In the genomic region with DNA sequence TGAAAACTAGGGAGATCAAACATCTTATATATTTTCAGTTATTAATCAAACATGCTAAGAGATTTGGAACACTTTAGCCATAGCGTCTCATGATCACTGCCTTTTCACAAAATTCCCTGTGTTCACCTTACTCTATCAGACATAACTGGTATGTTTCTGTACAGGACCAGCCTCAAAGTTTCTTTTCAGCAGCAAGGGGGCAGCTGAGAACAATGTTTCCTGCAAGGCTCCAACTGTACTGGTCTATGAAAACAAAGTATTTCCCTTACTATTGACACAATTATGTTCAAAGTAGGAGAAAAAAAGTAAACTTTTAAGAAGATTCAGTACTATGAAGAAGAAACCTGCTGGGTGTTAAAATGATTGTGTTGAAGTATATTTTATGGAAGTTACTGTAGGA, we compare ENCODE assay signal across 10 cellular contexts.
DNase-seq lines count a peak whose midpoint lies in the region; ATAC-seq and TF ChIP-seq lines count a peak whose summit lies in the region.
"Had no signal": no experiment of that assay in that cellular context is flagged by ENCODE, and none has a peak within 500 bp of the region (broad histone marks: within the 10 kb centered on the region; RNA-seq: fewer than 3 reads in every experiment).

No MANE protein-coding gene starts in this region.

- no peak overlapping the region for H3K4me3 ChIP-seq in cardiac fibroblast (replicated peaks in 1 of 2; ENCODE audit: low read depth in 2 of 2, low read length in 2 of 2)
- no peak overlapping the region for H3K4me3 ChIP-seq in kidney epithelial cell (ENCODE audit: low read depth, low read length)

- H3K4me1 Mint-ChIP-seq in HFFc6 (ENCODE audit: low read depth), result peaks cover 10% of the 10 kb centered on the region; the same call in 1 of the 2 replicates
- H3K4me1 Mint-ChIP-seq in stimulated activated memory B cell treated with anti-CD40 and anti-IgM and Interleukin-4, amounts not matched to agents 10 μg/mL and 1 μg/mL and 100 μg/mL, for 72 hours, result no peaks in the 10 kb centered on the region
- H3K4me1 Mint-ChIP-seq: neural crest cell had no signal

- H3K27ac Mint-ChIP-seq in HFFc6, result no peak overlapping the region
- H3K27ac Mint-ChIP-seq in stimulated activated memory B cell treated with anti-CD40 and anti-IgM and Interleukin-4, amounts not matched to agents 10 μg/mL and 1 μg/mL and 100 μg/mL, for 72 hours, result no peak overlapping the region

- H3K36me3 ChIP-seq in kidney epithelial cell (ENCODE audit: control insufficient read depth, insufficient read depth, low read length), result no peaks in the 10 kb centered on the region

- peak; percentile 73 for TF ChIP-seq CTCF in HFFc6 (IDR thresholded peaks at IDR 0.05)
- peak; percentile 42 for TF ChIP-seq CTCF in cardiac fibroblast (IDR thresholded peaks at IDR 0.05; ENCODE audit: low read depth, low read length)
- peak; percentile 53 for TF ChIP-seq CTCF in kidney epithelial cell (IDR thresholded peaks at IDR 0.05; ENCODE audit: insufficient read depth, low read length, poor library complexity, severe bottlenecking)

- DNase-seq in AG08395 (ENCODE audit: low spot score), result peak; percentile 46
- peak; percentile 43 for DNase-seq in HFFc6
- peak; percentile 62 to 67 for DNase-seq in cardiac fibroblast (ENCODE audit: low read depth in 2 of 2)
- peak; percentile 7 for DNase-seq in kidney epithelial cell (ENCODE audit: low read depth)
- DNase-seq in CD1c-positive myeloid dendritic cell (ENCODE audit: extremely low spot score), result no peak
- no peak for DNase-seq in iPS-NIHi11 (ENCODE audit: low spot score)
- DNase-seq in NAMALWA (ENCODE audit: low spot score), result no peak
- DNase-seq: GF-D8 had no signal

- no peak for ATAC-seq in stimulated activated memory B cell treated with anti-CD40 and anti-IgM and Interleukin-4, amounts not matched to agents 10 μg/mL and 1 μg/mL and 100 μg/mL, for 72 hours

- H3K4me3 Mint-ChIP-seq in HFFc6, result no peak overlapping the region
- no peak overlapping the region for H3K4me3 Mint-ChIP-seq in stimulated activated memory B cell treated with anti-CD40 and anti-IgM and Interleukin-4, amounts not matched to agents 10 μg/mL and 1 μg/mL and 100 μg/mL, for 72 hours
- H3K4me3 Mint-ChIP-seq: neural crest cell had no signal

- no peaks in the 10 kb centered on the region for H3K27me3 ChIP-seq in kidney epithelial cell (ENCODE audit: control insufficient read depth, insufficient read depth, low read length)

- no peaks in the 10 kb centered on the region for H3K27me3 Mint-ChIP-seq in HFFc6 (ENCODE audit: insufficient read depth)
- no peaks in the 10 kb centered on the region for H3K27me3 Mint-ChIP-seq in stimulated activated memory B cell treated with anti-CD40 and anti-IgM and Interleukin-4, amounts not matched to agents 10 μg/mL and 1 μg/mL and 100 μg/mL, for 72 hours

- H3K9me3 Mint-ChIP-seq in HFFc6, result no peaks in the 10 kb centered on the region
- no peaks in the 10 kb centered on the region for H3K9me3 Mint-ChIP-seq in stimulated activated memory B cell treated with anti-CD40 and anti-IgM and Interleukin-4, amounts not matched to agents 10 μg/mL and 1 μg/mL and 100 μg/mL, for 72 hours
- H3K9me3 Mint-ChIP-seq: neural crest cell had no signal

- H3K36me3 Mint-ChIP-seq in HFFc6 (ENCODE audit: low read depth), result no peaks in the 10 kb centered on the region
- peaks cover 35% of the 10 kb centered on the region for H3K36me3 Mint-ChIP-seq in stimulated activated memory B cell treated with anti-CD40 and anti-IgM and Interleukin-4, amounts not matched to agents 10 μg/mL and 1 μg/mL and 100 μg/mL, for 72 hours

Comparison
In these comparisons a context has a peak if more than half of its experiments do, and no peak if none do; other contexts are left out.
1. DNase-seq: peak in AG08395 (single experiment), HFFc6 (single experiment), cardiac fibroblast (2 of 2) and kidney epithelial cell (single experiment); none in CD1c-positive myeloid dendritic cell (single experiment), iPS-NIHi11 (single experiment) and NAMALWA (single experiment).
2. Peak in every context shown above with its lines, with median percentiles within 50 percentile points of each other: CTCF ChIP-seq.